13 cellular contexts compared by ENCODE assay signal in the genomic region with DNA sequence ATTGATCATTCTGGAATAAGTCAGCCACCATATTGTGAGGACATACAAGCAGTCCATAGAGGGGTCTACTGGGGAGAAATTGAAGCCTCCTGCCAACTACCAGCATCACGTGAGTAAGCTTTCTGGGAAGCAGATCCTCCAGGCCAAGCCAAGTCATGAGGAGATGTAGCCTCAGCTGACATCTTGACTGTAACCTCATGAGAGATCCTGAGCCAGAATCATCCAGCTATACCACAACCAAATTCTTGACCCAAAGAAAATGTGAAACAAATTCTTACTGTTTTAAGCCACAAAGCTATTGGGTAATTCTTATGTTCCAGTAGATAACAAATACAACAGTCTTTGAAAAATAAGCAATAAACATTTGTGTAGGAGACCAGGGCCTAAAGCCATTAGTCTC.
A peak's percentile ranks its signal among the peaks of the same experiment; 100 is the strongest.
DNase-seq lines count a peak whose midpoint lies in the region; ATAC-seq and TF ChIP-seq lines count a peak whose summit lies in the region.
"Had no signal": no experiment of that assay in that cellular context is flagged by ENCODE, and none has a peak within 500 bp of the region (broad histone marks: within the 10 kb centered on the region; RNA-seq: fewer than 3 reads in every experiment).

No MANE protein-coding gene starts in this region.

- WGBS in smooth muscle cell (ENCODE audit: low lambda C conversion rate): 94% methylated on average over 1 of the region's 1 CpG

- H3K27me3 ChIP-seq in smooth muscle cell (ENCODE audit: low read depth): no peaks in the 10 kb centered on the region

- H3K9me3 ChIP-seq in smooth muscle cell (replicated peaks; ENCODE audit: low read depth): no peaks in the 10 kb centered on the region

- H4K20me1 ChIP-seq in smooth muscle cell (ENCODE audit: low read depth): no peaks in the 10 kb centered on the region

- no peak overlapping the region for H3K9ac ChIP-seq in smooth muscle cell (ENCODE audit: low read depth)

- no peak overlapping the region for H3K27ac ChIP-seq in smooth muscle cell (ENCODE audit: low read depth)

- H3K36me3 ChIP-seq in smooth muscle cell (ENCODE audit: low read depth): no peaks in the 10 kb centered on the region

- no peak for TF ChIP-seq CTCF in cardiac fibroblast (IDR thresholded peaks at IDR 0.05; ENCODE audit: low read depth, low read length)
- TF ChIP-seq CTCF in smooth muscle cell (IDR thresholded peaks at IDR 0.05; ENCODE audit: borderline replicate concordance, insufficient read depth, poor library complexity, severe bottlenecking): no peak
- no peak for TF ChIP-seq CTCF in GM10266 (IDR thresholded peaks at IDR 0.05; ENCODE audit: control insufficient read depth, insufficient read depth, low read depth, missing control alignments)

- no peaks in the 10 kb centered on the region for H3K79me2 ChIP-seq in smooth muscle cell (ENCODE audit: low read depth)

- H3K4me2 ChIP-seq in smooth muscle cell: no peak overlapping the region

- H2AFZ ChIP-seq in smooth muscle cell (ENCODE audit: low read depth): peak overlapping the region; percentile 59

- H3K4me3 ChIP-seq in cardiac fibroblast (replicated peaks in 1 of 2; ENCODE audit: low read depth in 2 of 2, low read length in 2 of 2) (no peak overlapping the region), smooth muscle cell (no peak overlapping the region)

- peaks cover 4% of the 10 kb centered on the region for H3F3A ChIP-seq in smooth muscle cell (ENCODE audit: low read depth)

- DNase-seq in OCI-M1 (lab: John Stamatoyannopoulos, UW) (peak; percentile 47), cardiac fibroblast (ENCODE audit: low read depth in 2 of 2) (peak; percentile 11 to 46), foreskin melanocyte (peak; percentile 95), smooth muscle cell (lab: John Stamatoyannopoulos, UW; ENCODE audit: unreplicated experiment) (no peak), GM10266 (ENCODE audit: extremely low spot score) (no peak), CD1c-positive myeloid dendritic cell (ENCODE audit: extremely low spot score) (no peak)
- DNase-seq: H7, NCI-H1930, NCI-H2171 treated with DMSO at 0.1 percent for 48 hours, NCI-H510A, SHP77 had no signal

- no peak for ATAC-seq in HG02973 (IDR thresholded peaks at IDR 0.05; ENCODE audit: unreplicated experiment)
- ATAC-seq: HepG2 had no signal

- H3K4me1 ChIP-seq in smooth muscle cell (ENCODE audit: low read depth): no peaks in the 10 kb centered on the region

Comparison
In these comparisons a context has a peak if more than half of its experiments do, and no peak if none do; other contexts are left out.
1. DNase-seq: peak in OCI-M1 (single experiment), cardiac fibroblast (2 of 2) and foreskin melanocyte (single experiment); none in smooth muscle cell (single experiment), GM10266 (single experiment) and CD1c-positive myeloid dendritic cell (single experiment).